In genomic region chrX:107272431-107272921, GRCh38 we compare ENCODE assay signal across 9 cellular contexts.
A peak's percentile ranks its signal among the peaks of the same experiment; 100 is the strongest.
DNase-seq lines count a peak whose midpoint lies in the region; ATAC-seq, FAIRE-seq and TF ChIP-seq lines count a peak whose summit lies in the region.
"Had no signal": no experiment of that assay in that cellular context is flagged by ENCODE, and none has a peak within 500 bp of the region (broad histone marks: within the 10 kb centered on the region; RNA-seq: fewer than 3 reads in every experiment).

No MANE protein-coding gene starts in this region.

- no peak for TF ChIP-seq CTCF in cardiac muscle cell (IDR thresholded peaks at IDR 0.05; ENCODE audit: low read depth, low read length)
- TF ChIP-seq CTCF in astrocyte (IDR thresholded peaks at IDR 0.05; ENCODE audit: insufficient read depth, low read depth, low read length): no peak
- TF ChIP-seq CTCF in lower lobe of right lung (IDR thresholded peaks at IDR 0.05): no peak

- H3K27ac ChIP-seq in cardiac muscle cell (no peak overlapping the region), astrocyte (ENCODE audit: low read depth, low read length) (no peak overlapping the region), lower lobe of right lung (no peak overlapping the region)

- FAIRE-seq in astrocyte (lab: Jason Lieb, UNC): no peak

- H4K20me1 ChIP-seq in astrocyte (ENCODE audit: insufficient read depth, low read length): no peaks in the 10 kb centered on the region

- peak in 1 of 2 donors; percentile 35 for DNase-seq in cardiac muscle cell (ENCODE audit: low read depth in 1 of 2, low spot score in 1 of 2)
- no peak for DNase-seq in left cardiac atrium
- no peak for DNase-seq in astrocyte (ENCODE audit: low read depth)
- DNase-seq in iPS-NIHi7 (ENCODE audit: extremely low spot score): peak; percentile 76
- DNase-seq in stimulated activated naive CD8-positive, alpha-beta T cell treated with anti-CD3 and anti-CD28 coated beads, Interleukin-15, amount 100 ng/mL, for 72 hours: peak; percentile 2 to 12
- DNase-seq in lower lobe of right lung: no peak
- DNase-seq in HCEC 1CT: no peak
- DNase-seq in SK-N-DZ (ENCODE audit: low spot score): no peak
- DNase-seq: NCI-H2171 treated with DMSO at 0.1 percent for 48 hours had no signal

- peaks cover 24% of the 10 kb centered on the region for H3K27me3 ChIP-seq in cardiac muscle cell
- H3K27me3 ChIP-seq in astrocyte (ENCODE audit: insufficient read depth, low read length): no peaks in the 10 kb centered on the region
- no peaks in the 10 kb centered on the region for H3K27me3 ChIP-seq in lower lobe of right lung (ENCODE audit: low read depth)

- H3K9me3 ChIP-seq in cardiac muscle cell (ENCODE audit: low read depth): no peaks in the 10 kb centered on the region
- no peaks in the 10 kb centered on the region for H3K9me3 ChIP-seq in astrocyte (ENCODE audit: insufficient read depth, low read depth, low read length)
- no peaks in the 10 kb centered on the region for H3K9me3 ChIP-seq in lower lobe of right lung

- no peak overlapping the region for H3K9ac ChIP-seq in astrocyte (ENCODE audit: low read length)

- H3K4me1 ChIP-seq in cardiac muscle cell (ENCODE audit: low read depth) (no peaks in the 10 kb centered on the region), astrocyte (ENCODE audit: insufficient read depth, low read length) (no peaks in the 10 kb centered on the region), lower lobe of right lung (no peaks in the 10 kb centered on the region)

- peaks cover 15% of the 10 kb centered on the region for H3K27me3 Mint-ChIP-seq in astrocyte (ENCODE audit: low read depth, unreplicated experiment)
- peaks cover 22% of the 10 kb centered on the region for H3K27me3 Mint-ChIP-seq in stimulated activated naive CD8-positive, alpha-beta T cell treated with anti-CD3 and anti-CD28 coated beads, Interleukin-15, amount 100 ng/mL, for 72 hours

- no peak overlapping the region for H3K4me3 Mint-ChIP-seq in astrocyte (ENCODE audit: unreplicated experiment)
- peak overlapping the region; percentile 32 to 45 for H3K4me3 Mint-ChIP-seq in stimulated activated naive CD8-positive, alpha-beta T cell treated with anti-CD3 and anti-CD28 coated beads, Interleukin-15, amount 100 ng/mL, for 72 hours

- H3K9me3 Mint-ChIP-seq in astrocyte (ENCODE audit: unreplicated experiment): peaks cover 3% of the 10 kb centered on the region
- no peaks in the 10 kb centered on the region for H3K9me3 Mint-ChIP-seq in stimulated activated naive CD8-positive, alpha-beta T cell treated with anti-CD3 and anti-CD28 coated beads, Interleukin-15, amount 100 ng/mL, for 72 hours

- H3K4me1 Mint-ChIP-seq in astrocyte (ENCODE audit: low read depth, unreplicated experiment): no peaks in the 10 kb centered on the region
- no peaks in the 10 kb centered on the region for H3K4me1 Mint-ChIP-seq in stimulated activated naive CD8-positive, alpha-beta T cell treated with anti-CD3 and anti-CD28 coated beads, Interleukin-15, amount 100 ng/mL, for 72 hours

- intact Hi-C loops in left cardiac atrium (cut with DNase I) (no loop called here), lower lobe of right lung (cut with DNase I) (no loop called here)

- no peaks in the 10 kb centered on the region for H3K36me3 Mint-ChIP-seq in astrocyte (ENCODE audit: low read depth, unreplicated experiment)

- H3K4me3 ChIP-seq in cardiac muscle cell: peak overlapping the region; percentile 24
- no peak overlapping the region for H3K4me3 ChIP-seq in astrocyte (ENCODE audit: insufficient read depth, low read depth, low read length)
- H3K4me3 ChIP-seq in lower lobe of right lung: no peak overlapping the region

- H3K79me2 ChIP-seq in astrocyte (ENCODE audit: insufficient read depth, low read length): no peaks in the 10 kb centered on the region

- H3K36me3 ChIP-seq in cardiac muscle cell: no peaks in the 10 kb centered on the region
- H3K36me3 ChIP-seq in astrocyte (ENCODE audit: insufficient read depth, low read length): no peaks in the 10 kb centered on the region
- H3K36me3 ChIP-seq in lower lobe of right lung: no peaks in the 10 kb centered on the region

- peak overlapping the region; percentile 30 for H3K4me2 ChIP-seq in astrocyte (ENCODE audit: low read length)

- H3K27ac Mint-ChIP-seq in astrocyte (ENCODE audit: unreplicated experiment): no peak overlapping the region
- H3K27ac Mint-ChIP-seq in stimulated activated naive CD8-positive, alpha-beta T cell treated with anti-CD3 and anti-CD28 coated beads, Interleukin-15, amount 100 ng/mL, for 72 hours: no peak overlapping the region

- H2AFZ ChIP-seq in astrocyte (ENCODE audit: low read depth, low read length): peak overlapping the region; percentile 10

- ATAC-seq in left cardiac atrium (no peak), lower lobe of right lung (no peak)
- ATAC-seq in stimulated activated naive CD8-positive, alpha-beta T cell treated with anti-CD3 and anti-CD28 coated beads, Interleukin-15, amount 100 ng/mL, for 72 hours: peak; percentile 76

Comparison
In these comparisons a context has a peak if more than half of its experiments do, and no peak if none do; other contexts are left out.
1. DNase-seq: peak in iPS-NIHi7 (single experiment) and stimulated activated naive CD8-positive, alpha-beta T cell treated with anti-CD3 and anti-CD28 coated beads, Interleukin-15, amount 100 ng/mL, for 72 hours (2 of 2); none in left cardiac atrium (single experiment), astrocyte (single experiment), lower lobe of right lung (single experiment), HCEC 1CT (single experiment) and SK-N-DZ (single experiment).